In genomic region chr14:65312859-65313258, GRCh38 we compare ENCODE assay signal across 20 cellular contexts.
DNase-seq lines count a peak whose midpoint lies in the region; ATAC-seq and TF ChIP-seq lines count a peak whose summit lies in the region.
"Had no signal": no experiment of that assay in that cellular context is flagged by ENCODE, and none has a peak within 500 bp of the region (broad histone marks: within the 10 kb centered on the region; RNA-seq: fewer than 3 reads in every experiment).

No MANE protein-coding gene starts in this region.

- H3K4me2 ChIP-seq in HCT116 (ENCODE audit: low read length): no peak overlapping the region
- H3K4me2 ChIP-seq: SK-N-SH had no signal

- RAD21 ChIA-PET in HCT116 (lab: Charles Lee; ENCODE audit: low non-redundant PET in 1 of 2, low total read pairs in 2 of 2, uncharacterized antibody in 2 of 2, unreplicated experiment in 2 of 2): no interaction called here

- DNase-seq in NCI-H82 (lab: John Stamatoyannopoulos, UW): peak; percentile 29
- no peak for DNase-seq in NCI-H82 treated with DMSO at 0.1 percent for 48 hours (lab: John Stamatoyannopoulos, UW; ENCODE audit: unreplicated experiment)
- DNase-seq in HCT116 (ENCODE audit: low read depth, low spot score): no peak
- peak; percentile 41 for DNase-seq in fibroblast of mammary gland (ENCODE audit: low read depth)
- DNase-seq in DMS53 (lab: John Stamatoyannopoulos, UW): no peak
- no peak for DNase-seq in COLO668 (lab: John Stamatoyannopoulos, UW; ENCODE audit: unreplicated experiment)
- DNase-seq: C1 segment of cervical spinal cord, EL, MV-4-11, NCI-H1417, NCI-H187 treated with DMSO at 0.1 percent for 48 hours, NCI-H2171, NCI-H446 treated with DMSO at 0.1 percent for 48 hours, SHP77, SK-N-SH, T-cell had no signal

- no peaks in the 10 kb centered on the region for H3K4me1 ChIP-seq in HCT116 (ENCODE audit: control insufficient read depth in 1 of 2, insufficient read depth in 2 of 2, low read length in 2 of 2)
- H3K4me1 ChIP-seq: HAP-1 had no signal

- no peaks in the 10 kb centered on the region for H3K79me2 ChIP-seq in HCT116 (ENCODE audit: insufficient read depth, low read length)

- peaks cover 3% of the 10 kb centered on the region for H3K9me3 Mint-ChIP-seq in stimulated activated memory B cell treated with anti-CD40 and anti-IgM and Interleukin-4, amounts not matched to agents 10 μg/mL and 1 μg/mL and 100 μg/mL, for 72 hours
- H3K9me3 Mint-ChIP-seq: T-cell had no signal

- TF ChIP-seq CTCF in HCT116 (IDR thresholded peaks at IDR 0.05 in 2 of 3, conservative IDR thresholded peaks at IDR 0.05 in 1 of 3; ENCODE audit: borderline replicate concordance in 1 of 3, insufficient read depth in 1 of 3, low read depth in 2 of 3, low read length in 2 of 3): no peak
- no peak for TF ChIP-seq CTCF in fibroblast of mammary gland (conservative IDR thresholded peaks at IDR 0.05; ENCODE audit: control insufficient read depth, insufficient read depth, low read depth, low read length)

- intact Hi-C loops in HCT116 (cut with micrococcal nuclease): no loop called here

- H3K27ac Mint-ChIP-seq in stimulated activated memory B cell treated with anti-CD40 and anti-IgM and Interleukin-4, amounts not matched to agents 10 μg/mL and 1 μg/mL and 100 μg/mL, for 72 hours: peak overlapping the region; percentile 71
- H3K27ac Mint-ChIP-seq: T-cell had no signal

- no peak for TF ChIP-seq POLR2A in HCT116 (IDR thresholded peaks at IDR 0.05; ENCODE audit: borderline replicate concordance, extremely low read depth, insufficient read depth, insufficient read length)

- H3K9me2 ChIP-seq in HCT116 (ENCODE audit: insufficient read depth): no peaks in the 10 kb centered on the region
- H3K9me2 ChIP-seq: SK-N-SH had no signal

- CTCF ChIA-PET in HCT116 (lab: Charles Lee): no interaction called here

- no peaks in the 10 kb centered on the region for H4K20me1 ChIP-seq in HCT116 (ENCODE audit: insufficient read depth)

- H3K4me3 Mint-ChIP-seq in stimulated activated memory B cell treated with anti-CD40 and anti-IgM and Interleukin-4, amounts not matched to agents 10 μg/mL and 1 μg/mL and 100 μg/mL, for 72 hours: peak overlapping the region; percentile 59
- H3K4me3 Mint-ChIP-seq: T-cell had no signal

- peaks cover 14% of the 10 kb centered on the region for H3K36me3 Mint-ChIP-seq in stimulated activated memory B cell treated with anti-CD40 and anti-IgM and Interleukin-4, amounts not matched to agents 10 μg/mL and 1 μg/mL and 100 μg/mL, for 72 hours
- H3K36me3 Mint-ChIP-seq: T-cell had no signal

- ATAC-seq in HCT116 (no peak), GM21528 (IDR thresholded peaks at IDR 0.05; ENCODE audit: low FRiP score, unreplicated experiment) (no peak)
- ATAC-seq in stimulated activated memory B cell treated with anti-CD40 and anti-IgM and Interleukin-4, amounts not matched to agents 10 μg/mL and 1 μg/mL and 100 μg/mL, for 72 hours: no peak
- ATAC-seq: K562, T-cell had no signal

- H3K4me3 ChIP-seq in HCT116 (replicated peaks in 1 of 2; ENCODE audit: low read depth in 1 of 2, low read length in 2 of 2) (no peak overlapping the region), fibroblast of mammary gland (ENCODE audit: control insufficient read depth, low read depth, low read length) (no peak overlapping the region)
- H3K4me3 ChIP-seq: HAP-1, K562 had no signal

- no TSS peak for BruUV-seq in HCT116 (replicated peaks; lab: Mats Ljungman, UMichigan)

- peaks cover 66% of the 10 kb centered on the region for H3K4me1 Mint-ChIP-seq in stimulated activated memory B cell treated with anti-CD40 and anti-IgM and Interleukin-4, amounts not matched to agents 10 μg/mL and 1 μg/mL and 100 μg/mL, for 72 hours

- no peaks in the 10 kb centered on the region for H3K27me3 Mint-ChIP-seq in stimulated activated memory B cell treated with anti-CD40 and anti-IgM and Interleukin-4, amounts not matched to agents 10 μg/mL and 1 μg/mL and 100 μg/mL, for 72 hours
- H3K27me3 Mint-ChIP-seq: T-cell had no signal

- peaks cover 0 to 6% of the 10 kb centered on the region in 2 experiments; a peak in 1 of 4 replicates for H3K9me3 ChIP-seq in HCT116 (ENCODE audit: control insufficient read depth in 1 of 2, insufficient read depth in 1 of 2, low read depth in 1 of 2, low read length in 2 of 2)
- H3K9me3 ChIP-seq: HAP-1, SK-N-SH had no signal

- H3K27ac ChIP-seq in HCT116 (ENCODE audit: low read depth, low read length): no peak overlapping the region

- POLR2A ChIA-PET in HCT116 (lab: Charles Lee): no interaction called here

- H2AFZ ChIP-seq in HCT116 (ENCODE audit: low read depth, low read length, poor library complexity, severe bottlenecking): peak overlapping the region; percentile 61

- no peaks in the 10 kb centered on the region for H3K36me3 ChIP-seq in HCT116 (ENCODE audit: control insufficient read depth in 1 of 2, insufficient read depth in 2 of 2, low read length in 2 of 2)
- H3K36me3 ChIP-seq: HAP-1 had no signal

- no peaks in the 10 kb centered on the region for H3K27me3 ChIP-seq in HCT116 (ENCODE audit: insufficient read depth, low read length)

- H3K9ac ChIP-seq in HCT116 (ENCODE audit: low read length): no peak overlapping the region
- H3K9ac ChIP-seq: SK-N-SH had no signal

- TF ChIP-seq RAD21 in HCT116 (IDR thresholded peaks at IDR 0.05; ENCODE audit: low read depth): no peak

TF ChIP-seq in HCT116, 20 proteins besides CTCF, POLR2A, EP300 and RAD21:
- TF ChIP-seq POLR2AphosphoS5 (IDR thresholded peaks at IDR 0.05; ENCODE audit: low read depth, low read length) (no peak), TCF7L2 (IDR thresholded peaks at IDR 0.05; ENCODE audit: borderline replicate concordance, extremely low read depth, insufficient read depth, insufficient read length) (no peak), SP1 (IDR thresholded peaks at IDR 0.05; ENCODE audit: low read depth) (no peak), ZFX (IDR thresholded peaks at IDR 0.05) (no peak), SRF (IDR thresholded peaks at IDR 0.05; ENCODE audit: low read depth) (no peak)

Comparison
In these comparisons a context has a peak if more than half of its experiments do, and no peak if none do; other contexts are left out.
1. DNase-seq: peak in NCI-H82 (single experiment) and fibroblast of mammary gland (single experiment); none in NCI-H82 treated with DMSO at 0.1 percent for 48 hours (single experiment), HCT116 (single experiment), DMS53 (single experiment) and COLO668 (single experiment).